In the genomic region with DNA sequence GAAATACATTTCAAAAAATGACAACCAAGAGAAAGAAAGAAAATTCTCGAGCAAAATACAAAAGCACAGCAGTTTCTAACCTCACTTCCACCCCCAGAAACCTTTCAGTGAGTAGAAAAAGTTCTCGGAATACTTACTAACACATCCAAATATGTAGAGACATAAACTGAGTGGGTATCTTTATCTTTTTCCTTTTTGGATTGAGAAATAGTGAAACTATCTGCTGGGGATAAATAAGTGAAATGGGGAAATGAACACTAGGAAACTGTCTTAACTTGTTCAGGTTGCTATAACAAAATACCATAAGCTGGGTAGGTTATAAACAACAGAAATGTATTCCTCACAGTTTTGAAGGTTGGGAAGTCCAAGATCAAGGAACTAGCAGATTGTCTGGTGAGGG, we compare ENCODE assay signal across 24 cellular contexts.
"Had no signal": no experiment of that assay in that cellular context is flagged by ENCODE, and none has a peak within 500 bp of the region (broad histone marks: within the 10 kb centered on the region; RNA-seq: fewer than 3 reads in every experiment).

No MANE protein-coding gene starts in this region.

- H3K9me3 ChIP-seq: body of pancreas, heart left ventricle, lower lobe of right lung, right lobe of liver, testis, uterus had no signal

- FAIRE-seq: keratinocyte had no signal

- H3K36me3 ChIP-seq: heart left ventricle, lower lobe of right lung, right lobe of liver, uterus had no signal

- H3K4me3 ChIP-seq: body of pancreas, heart left ventricle, lower lobe of right lung, right lobe of liver, testis, uterus had no signal

- ATAC-seq: activated T-cell treated with anti-CD3 and anti-CD28 coated beads, Interleukin-2, amount 50 U/mL, for 72 hours; body of pancreas; esophagus mucosa; heart left ventricle; lower lobe of right lung; right lobe of liver; stimulated activated naive B cell treated with anti-CD40 and anti-IgM and Interleukin-4, amounts not matched to agents 10 μg/mL and 1 μg/mL and 100 μg/mL, for 72 hours; T-helper 17 cell had no signal

- H3K27ac ChIP-seq: body of pancreas, lower lobe of right lung, right lobe of liver, testis, uterus had no signal

- H3K27me3 ChIP-seq: body of pancreas, heart left ventricle, right lobe of liver, testis, uterus had no signal

- H3K4me1 ChIP-seq: body of pancreas, lower lobe of right lung, right lobe of liver, testis, uterus had no signal

- DNase-seq: activated CD4-positive, alpha-beta memory T cell treated with anti-CD3 and anti-CD28 coated beads for 36 hours; activated CD4-positive, alpha-beta T cell treated with anti-CD3 and anti-CD28 coated beads for 48 hours; activated CD4-positive, CD25-positive, alpha-beta regulatory T cell; activated effector memory CD4-positive, alpha-beta T cell treated with anti-CD3 and anti-CD28 coated beads, Interleukin-2, amount 50 U/mL, for 16 hours; activated naive CD4-positive, alpha-beta T cell treated with anti-CD3 and anti-CD28 coated beads, Interleukin-2, amount 10 ng/mL, durations not matched to agents 7 days and 5 days; activated T-cell treated with anti-CD3 and anti-CD28 coated beads, Interleukin-2, amount 50 U/mL, for 72 hours; body of pancreas; dermis blood vessel endothelial cell; effector memory CD4-positive, alpha-beta T cell; heart left ventricle; lower lobe of right lung; naive B cell; nucleus accumbens; posterior cingulate gyrus; right lobe of liver; stimulated activated CD4-positive, alpha-beta T cell treated with anti-CD3 and anti-CD28 coated beads, Interleukin-2, amount 100 ng/mL, for 48 hours; stimulated activated CD8-positive, alpha-beta memory T cell treated with anti-CD3 and anti-CD28 coated beads, Interleukin-4, amount 100 ng/mL, for 48 hours; stimulated activated naive B cell treated with anti-CD40 and anti-IgM and Interleukin-4, amounts not matched to agents 10 μg/mL and 1 μg/mL and 100 μg/mL, for 72 hours; T-helper 17 cell; testis; trophoblast cell; uterus had no signal
